ENCODE assay signal across 19 cellular contexts in the genomic region with DNA sequence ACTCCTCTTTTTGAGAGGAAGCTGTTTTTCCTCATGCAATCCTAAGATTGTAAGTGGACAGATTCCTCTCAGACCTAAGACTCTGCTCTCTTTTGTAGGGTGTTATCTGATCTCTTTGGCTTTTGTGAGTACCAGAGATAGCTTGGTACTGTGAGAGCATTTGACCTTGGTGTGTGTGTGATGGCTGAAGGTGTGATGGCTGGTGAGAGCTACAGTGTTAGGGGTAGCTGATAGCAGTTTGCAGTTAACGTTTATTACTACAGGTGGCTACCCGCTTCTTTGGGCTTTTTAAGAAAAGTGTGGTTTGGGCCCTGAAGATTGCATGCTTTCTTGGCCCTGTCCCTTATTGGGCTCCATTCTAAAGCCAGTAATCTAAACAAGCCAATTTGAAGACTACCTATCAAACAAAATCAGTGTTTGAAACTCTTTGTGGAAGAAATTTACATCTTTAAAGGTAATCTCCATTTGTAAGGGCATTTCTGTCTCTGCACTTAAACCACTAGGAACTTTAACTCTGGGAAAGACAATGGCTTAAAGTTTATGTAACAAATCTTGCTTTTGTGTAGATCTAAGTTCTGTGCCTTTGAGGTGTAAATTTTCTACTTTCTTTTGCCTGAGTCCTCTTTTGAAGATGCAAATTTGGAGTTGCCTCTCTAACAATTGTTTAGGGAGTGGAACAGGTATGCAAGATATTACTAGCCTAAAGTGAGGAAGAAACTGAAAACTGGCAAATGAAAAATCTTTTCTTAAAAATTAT.
"Had no signal": no experiment of that assay in that cellular context is flagged by ENCODE, and none has a peak within 500 bp of the region (broad histone marks: within the 10 kb centered on the region; RNA-seq: fewer than 3 reads in every experiment).

No MANE protein-coding gene starts in this region.

- H3K27me3 Mint-ChIP-seq: activated CD4-positive, alpha-beta T cell treated with anti-CD3 and anti-CD28 coated beads for 36 hours; activated naive CD8-positive, alpha-beta T cell; progenitor cell of endocrine pancreas had no signal

- DNase-seq: activated CD4-positive, alpha-beta T cell treated with anti-CD3 and anti-CD28 coated beads for 36 hours; activated CD4-positive, alpha-beta T cell treated with anti-CD3 and anti-CD28 coated beads, Interleukin-2, amount 50 U/mL, for 48 hours; amygdala; dermis blood vessel endothelial cell; effector memory CD8-positive, alpha-beta T cell; foreskin fibroblast; hippocampal formation; lower lobe of right lung; stimulated activated naive CD8-positive, alpha-beta T cell treated with anti-CD3 and anti-CD28 coated beads, Interleukin-15, Interleukin-2, amounts not matched to agents 100 U/mL and 50 U/mL, for 24 hours; substantia nigra; SW 1271; T-helper 2 cell; tibial artery had no signal

- H3K27ac Mint-ChIP-seq: activated CD4-positive, alpha-beta T cell treated with anti-CD3 and anti-CD28 coated beads for 36 hours; activated naive CD8-positive, alpha-beta T cell; activated T-helper 1 cell treated with anti-CD3 and anti-CD28 coated beads, Interleukin-12 subunit alpha, Interleukin-12 subunit beta, Interleukin-2, Interleukin-4 antibody, amounts not matched to agents 30 ng/mL and 10 ng/mL and 1 ng/mL, durations not matched to agents 14 hours and 24 hours and 36 hours; effector memory CD8-positive, alpha-beta T cell; natural killer cell treated with Interleukin-12 subunit alpha and Interleukin-12 subunit beta and Interleukin-15 and Interleukin-18, amount 100 ng/mL, for 72 hours; progenitor cell of endocrine pancreas had no signal

- H3K36me3 ChIP-seq: cardiac muscle cell, lower lobe of right lung, tibial artery had no signal

- H3K9me3 ChIP-seq: lower lobe of right lung had no signal

- H3K4me3 ChIP-seq: cardiac muscle cell, lower lobe of right lung, tibial artery had no signal

- H3K4me3 Mint-ChIP-seq: activated CD4-positive, alpha-beta T cell treated with anti-CD3 and anti-CD28 coated beads for 36 hours; activated naive CD8-positive, alpha-beta T cell; activated T-helper 1 cell treated with anti-CD3 and anti-CD28 coated beads, Interleukin-12 subunit alpha, Interleukin-12 subunit beta, Interleukin-2, Interleukin-4 antibody, amounts not matched to agents 30 ng/mL and 10 ng/mL and 1 ng/mL, durations not matched to agents 14 hours and 24 hours and 36 hours; effector memory CD8-positive, alpha-beta T cell; natural killer cell treated with Interleukin-12 subunit alpha and Interleukin-12 subunit beta and Interleukin-15 and Interleukin-18, amount 100 ng/mL, for 72 hours had no signal

- FAIRE-seq: TTC549 had no signal

- ATAC-seq: activated CD4-positive, alpha-beta T cell treated with anti-CD3 and anti-CD28 coated beads for 36 hours; effector memory CD8-positive, alpha-beta T cell; lower lobe of right lung; natural killer cell treated with Interleukin-12 subunit alpha and Interleukin-12 subunit beta and Interleukin-15 and Interleukin-18, amount 100 ng/mL, for 72 hours; stimulated activated naive CD8-positive, alpha-beta T cell treated with anti-CD3 and anti-CD28 coated beads, Interleukin-15, Interleukin-2, amounts not matched to agents 100 U/mL and 50 U/mL, for 24 hours had no signal

- H3K27me3 ChIP-seq: cardiac muscle cell, tibial artery had no signal

- H3K4me1 ChIP-seq: lower lobe of right lung, tibial artery had no signal

- H3K4me1 Mint-ChIP-seq: activated CD4-positive, alpha-beta T cell treated with anti-CD3 and anti-CD28 coated beads for 36 hours had no signal

- H3K27ac ChIP-seq: cardiac muscle cell, lower lobe of right lung, tibial artery had no signal
